In genomic region chr21:5154641-5154982, GRCh38 we compare ENCODE assay signal across 8 cellular contexts.
DNase-seq lines count a peak whose midpoint lies in the region; ATAC-seq and TF ChIP-seq lines count a peak whose summit lies in the region.
"Not testable (repeated sequence)": the region's sequence is repeated elsewhere in the genome, so short reads cannot be mapped to it uniquely, and the experiment has no call there.

No MANE protein-coding gene starts in this region.

- peak; percentile 76 for DNase-seq in BE2C
- DNase-seq in activated effector memory CD4-positive, alpha-beta T cell treated with anti-CD3 and anti-CD28 coated beads, Interleukin-2, amount 50 U/mL, for 16 hours: peak; percentile 95
- peak; percentile 75 for DNase-seq in fibroblast of mammary gland (ENCODE audit: low read depth)
- peak; percentile 70 for DNase-seq in myocyte (ENCODE audit: low read depth)
- DNase-seq in stimulated activated CD4-positive, alpha-beta T cell treated with anti-CD3 and anti-CD28 coated beads, Interleukin-4, amount 100 ng/mL, for 48 hours (ENCODE audit: low read depth in 2 of 2): peak; percentile 55 to 76

- not testable (repeated sequence) for H3K36me3 ChIP-seq in BE2C

- not testable (repeated sequence) for H3K27me3 ChIP-seq in BE2C

- H3K9me3 ChIP-seq in BE2C: not testable (repeated sequence)

- TF ChIP-seq CTCF in BE2C (IDR thresholded peaks at IDR 0.05; ENCODE audit: low read depth, low read length); fibroblast of mammary gland (conservative IDR thresholded peaks at IDR 0.05; ENCODE audit: control insufficient read depth, insufficient read depth, low read depth, low read length): not testable (repeated sequence)

- H3K4me1 ChIP-seq in BE2C: not testable (repeated sequence)

- ATAC-seq in GM21360 (IDR thresholded peaks at IDR 0.05; ENCODE audit: unreplicated experiment) (peak; percentile 86), HG03135 (IDR thresholded peaks at IDR 0.05; ENCODE audit: unreplicated experiment) (peak; percentile 94), SK-N-SH treated with all-trans-retinoic acid at 6 μM for 48 hours (peak; percentile 100)

- H3K4me3 ChIP-seq in BE2C (ENCODE audit: low read depth, low read length); fibroblast of mammary gland (ENCODE audit: control insufficient read depth, low read depth, low read length): not testable (repeated sequence)

TF ChIP-seq in SK-N-SH treated with all-trans-retinoic acid at 6 μM for 48 hours, 23 proteins besides CTCF, POLR2A, EP300 and RAD21:
- TF ChIP-seq ZFP3 (CRISPR knock-in tag; IDR thresholded peaks at IDR 0.05): peak; percentile 76
